ENCODE assay signal across 15 cellular contexts in genomic region chr13:73138276-73138950, GRCh38.
A peak's percentile ranks its signal among the peaks of the same experiment; 100 is the strongest.
DNase-seq lines count a peak whose midpoint lies in the region; ATAC-seq, FAIRE-seq and TF ChIP-seq lines count a peak whose summit lies in the region.
"Had no signal": no experiment of that assay in that cellular context is flagged by ENCODE, and none has a peak within 500 bp of the region (broad histone marks: within the 10 kb centered on the region; RNA-seq: fewer than 3 reads in every experiment).

No MANE protein-coding gene starts in this region.

- TF ChIP-seq CTCF in cardiac fibroblast (IDR thresholded peaks at IDR 0.05; ENCODE audit: low read depth, low read length): no peak
- TF ChIP-seq CTCF in mesothelial cell of epicardium (IDR thresholded peaks at IDR 0.05; ENCODE audit: unreplicated experiment): no peak
- no peak for TF ChIP-seq CTCF in BE2C (IDR thresholded peaks at IDR 0.05; ENCODE audit: low read depth, low read length)

- intact Hi-C loops in activated CD4-positive, alpha-beta memory T cell treated with anti-CD3 and anti-CD28 coated beads for 36 hours (cut with micrococcal nuclease): no loop called here

- H3K27me3 Mint-ChIP-seq in mesothelial cell of epicardium (ENCODE audit: low read depth): no peaks in the 10 kb centered on the region
- H3K27me3 Mint-ChIP-seq in activated CD4-positive, alpha-beta memory T cell treated with anti-CD3 and anti-CD28 coated beads for 36 hours: no peaks in the 10 kb centered on the region
- H3K27me3 Mint-ChIP-seq: activated CD4-positive, alpha-beta T cell treated with anti-CD3 and anti-CD28 coated beads, Interleukin-2, amount 10 ng/mL, durations not matched to agents 24 days and 14 days; activated naive CD4-positive, alpha-beta T cell treated with anti-CD3 and anti-CD28 coated beads, Interleukin-2, amount 50 U/mL, for 24 hours had no signal

- CTCF ChIA-PET in activated CD4-positive, alpha-beta memory T cell treated with anti-CD3 and anti-CD28 coated beads for 36 hours (lab: Charles Lee): no interaction called here

- no peak for ATAC-seq in GM18870 (IDR thresholded peaks at IDR 0.05; ENCODE audit: unreplicated experiment)

- POLR2A ChIA-PET in activated CD4-positive, alpha-beta memory T cell treated with anti-CD3 and anti-CD28 coated beads for 36 hours (lab: Charles Lee): no interaction called here

- DNase-seq in AG08396 (ENCODE audit: low spot score): peak; percentile 67
- DNase-seq in HTR-8/SVneo (ENCODE audit: insufficient read length, low spot score): peak; percentile 12
- peak; percentile 15 to 36 for DNase-seq in cardiac fibroblast (ENCODE audit: low read depth in 2 of 2)
- DNase-seq in mesothelial cell of epicardium (ENCODE audit: low spot score in 2 of 2, unreplicated experiment in 2 of 2): no peak
- DNase-seq in ureter (ENCODE audit: low spot score): no peak
- no peak for DNase-seq in activated CD4-positive, alpha-beta memory T cell treated with anti-CD3 and anti-CD28 coated beads for 36 hours
- DNase-seq in BE2C: no peak
- DNase-seq: activated CD4-positive, alpha-beta T cell treated with anti-CD3 and anti-CD28 coated beads, Interleukin-2, amount 10 ng/mL, durations not matched to agents 24 days and 14 days; NCI-H446 treated with DMSO at 0.1 percent for 48 hours; stimulated activated CD4-positive, alpha-beta T cell treated with anti-CD3 and anti-CD28 coated beads, Interleukin-2, amount 100 ng/mL, for 48 hours had no signal

- no peaks in the 10 kb centered on the region for H3K36me3 ChIP-seq in BE2C

- no peaks in the 10 kb centered on the region for H3K4me1 ChIP-seq in BE2C

- peak overlapping the region; percentile 39 for H3K27ac Mint-ChIP-seq in mesothelial cell of epicardium
- H3K27ac Mint-ChIP-seq in activated CD4-positive, alpha-beta memory T cell treated with anti-CD3 and anti-CD28 coated beads for 36 hours: no peak overlapping the region
- H3K27ac Mint-ChIP-seq: activated CD4-positive, alpha-beta T cell treated with anti-CD3 and anti-CD28 coated beads, Interleukin-2, amount 10 ng/mL, durations not matched to agents 24 days and 14 days; activated naive CD4-positive, alpha-beta T cell treated with anti-CD3 and anti-CD28 coated beads, Interleukin-2, amount 50 U/mL, for 24 hours; B cell; IgD-negative memory B cell had no signal

- H3K9me3 Mint-ChIP-seq in mesothelial cell of epicardium: peaks cover 10% of the 10 kb centered on the region
- H3K9me3 Mint-ChIP-seq in activated CD4-positive, alpha-beta memory T cell treated with anti-CD3 and anti-CD28 coated beads for 36 hours: no peaks in the 10 kb centered on the region
- H3K9me3 Mint-ChIP-seq: activated CD4-positive, alpha-beta T cell treated with anti-CD3 and anti-CD28 coated beads, Interleukin-2, amount 10 ng/mL, durations not matched to agents 24 days and 14 days; activated naive CD4-positive, alpha-beta T cell treated with anti-CD3 and anti-CD28 coated beads, Interleukin-2, amount 50 U/mL, for 24 hours; IgD-negative memory B cell had no signal

- no peaks in the 10 kb centered on the region for H3K27me3 ChIP-seq in BE2C

- H3K4me3 Mint-ChIP-seq in mesothelial cell of epicardium: no peak overlapping the region
- no peak overlapping the region for H3K4me3 Mint-ChIP-seq in activated CD4-positive, alpha-beta memory T cell treated with anti-CD3 and anti-CD28 coated beads for 36 hours
- H3K4me3 Mint-ChIP-seq: activated CD4-positive, alpha-beta T cell treated with anti-CD3 and anti-CD28 coated beads, Interleukin-2, amount 10 ng/mL, durations not matched to agents 24 days and 14 days; activated naive CD4-positive, alpha-beta T cell treated with anti-CD3 and anti-CD28 coated beads, Interleukin-2, amount 50 U/mL, for 24 hours; B cell; IgD-negative memory B cell had no signal

- H3K4me3 ChIP-seq in cardiac fibroblast (replicated peaks in 1 of 2; ENCODE audit: low read depth in 2 of 2, low read length in 2 of 2) (no peak overlapping the region), BE2C (ENCODE audit: low read depth, low read length) (no peak overlapping the region)
- H3K4me3 ChIP-seq: SK-N-MC had no signal

- H3K4me1 Mint-ChIP-seq in mesothelial cell of epicardium: peaks cover 32% of the 10 kb centered on the region
- H3K4me1 Mint-ChIP-seq in activated CD4-positive, alpha-beta memory T cell treated with anti-CD3 and anti-CD28 coated beads for 36 hours (ENCODE audit: low read depth): no peaks in the 10 kb centered on the region
- H3K4me1 Mint-ChIP-seq: activated CD4-positive, alpha-beta T cell treated with anti-CD3 and anti-CD28 coated beads, Interleukin-2, amount 10 ng/mL, durations not matched to agents 24 days and 14 days; activated naive CD4-positive, alpha-beta T cell treated with anti-CD3 and anti-CD28 coated beads, Interleukin-2, amount 50 U/mL, for 24 hours; B cell had no signal

- H3K9me3 ChIP-seq in BE2C: no peaks in the 10 kb centered on the region

- no peak for FAIRE-seq in HTR-8/SVneo (lab: Jason Lieb, UNC)

- H3K36me3 Mint-ChIP-seq in mesothelial cell of epicardium: no peaks in the 10 kb centered on the region
- H3K36me3 Mint-ChIP-seq in activated CD4-positive, alpha-beta memory T cell treated with anti-CD3 and anti-CD28 coated beads for 36 hours: no peaks in the 10 kb centered on the region
- H3K36me3 Mint-ChIP-seq: activated naive CD4-positive, alpha-beta T cell treated with anti-CD3 and anti-CD28 coated beads, Interleukin-2, amount 50 U/mL, for 24 hours had no signal

Comparison
In these comparisons a context has a peak if more than half of its experiments do, and no peak if none do; other contexts are left out.
1. DNase-seq: peak in AG08396 (single experiment), HTR-8/SVneo (single experiment) and cardiac fibroblast (2 of 2); none in mesothelial cell of epicardium (0 of 2), ureter (single experiment), activated CD4-positive, alpha-beta memory T cell treated with anti-CD3 and anti-CD28 coated beads for 36 hours (single experiment) and BE2C (single experiment).